Comparison of ENCODE assay signal across 7 cellular contexts in genomic region chr2:202378001-202378400, GRCh38. TPM values are rescaled to one million over a fixed set of nuclear protein-coding genes. Genes with fewer than 3 reads are reported as not detected.
DNase-seq lines count a peak whose midpoint lies in the region; ATAC-seq and TF ChIP-seq lines count a peak whose summit lies in the region.

No MANE protein-coding gene starts in this region.

- DNase-seq in H7 (no peak), SJCRH30 (peak in 1 of 2 experiments; percentile 7), foreskin keratinocyte (peak in 1 of 2 donors; percentile 18), NCI-H187 treated with DMSO at 0.1 percent for 48 hours (lab: John Stamatoyannopoulos, UW) (no peak)

- no peaks in the 10 kb centered on the region for H3K36me3 ChIP-seq in H7 (replicated peaks; ENCODE audit: control insufficient read depth, insufficient read depth, low read length)
- no peaks in the 10 kb centered on the region for H3K36me3 ChIP-seq in SJCRH30
- H3K36me3 ChIP-seq in skeletal muscle satellite cell (ENCODE audit: insufficient read depth, low read length), result no peaks in the 10 kb centered on the region

- TF ChIP-seq CTCF in foreskin keratinocyte (conservative IDR thresholded peaks at IDR 0.05), result no peak

- peak overlapping the region; percentile 90 for H3K4me2 ChIP-seq in skeletal muscle satellite cell (ENCODE audit: low read length)

- H3K4me3 ChIP-seq in H7 (ENCODE audit: insufficient read depth, low read depth, low read length) (peak overlapping the region; percentile 93), SJCRH30 (peak overlapping the region; percentile 76), skeletal muscle satellite cell (ENCODE audit: low read length) (peak overlapping the region; percentile 86)

- ATAC-seq in foreskin keratinocyte (no peak), HG02623 (IDR thresholded peaks at IDR 0.05; ENCODE audit: unreplicated experiment) (no peak), HG03378 (IDR thresholded peaks at IDR 0.05; ENCODE audit: unreplicated experiment) (no peak)

- H3K9me3 ChIP-seq in SJCRH30 (replicated peaks) (no peaks in the 10 kb centered on the region), skeletal muscle satellite cell (replicated peaks; ENCODE audit: low read length) (no peaks in the 10 kb centered on the region)

- H3K4me1 ChIP-seq in SJCRH30 (no peaks in the 10 kb centered on the region), foreskin keratinocyte (peaks cover 3% of the 10 kb centered on the region), skeletal muscle satellite cell (ENCODE audit: control insufficient read depth, insufficient read depth, low read length) (peaks cover 28% of the 10 kb centered on the region)

- H3K27me3 ChIP-seq in H7 (ENCODE audit: control insufficient read depth, insufficient read depth, low read length) (no peaks in the 10 kb centered on the region), SJCRH30 (no peaks in the 10 kb centered on the region), foreskin keratinocyte (no peaks in the 10 kb centered on the region), skeletal muscle satellite cell (ENCODE audit: control insufficient read depth, insufficient read depth, low read length) (no peaks in the 10 kb centered on the region)

- H3K27ac ChIP-seq in SJCRH30 (peak overlapping the region; percentile 63; the same call in 1 of the 2 replicates), foreskin keratinocyte (peak overlapping the region; percentile 92)

- peak overlapping the region; percentile 88 for H3K9ac ChIP-seq in skeletal muscle satellite cell (ENCODE audit: low read depth, low read length)

RNA-seq across cellular contexts. Expression of gene BMPR2, which starts 1.9 kb away (rescaled TPM):
- total RNA-seq in H7 (2014; rRNA removed; shearing (Covaris generic)), result 10.3 and 15.9 TPM in 2 replicates
- total RNA-seq in SJCRH30 (2014; rRNA removed; shearing (Covaris generic)), result 17.8 and 23.7 TPM in 2 replicates
- 27.1 and 30.1 TPM in 2 replicates for total RNA-seq in foreskin keratinocyte
- 6.5 and 6.7 TPM in 2 replicates for polyA plus RNA-seq in foreskin keratinocyte
- 15.0 and 16.6 TPM in 2 replicates for total RNA-seq in skeletal muscle satellite cell (2012; rRNA removed)
